Comparison of ENCODE assay signal across 14 cellular contexts in the genomic region with DNA sequence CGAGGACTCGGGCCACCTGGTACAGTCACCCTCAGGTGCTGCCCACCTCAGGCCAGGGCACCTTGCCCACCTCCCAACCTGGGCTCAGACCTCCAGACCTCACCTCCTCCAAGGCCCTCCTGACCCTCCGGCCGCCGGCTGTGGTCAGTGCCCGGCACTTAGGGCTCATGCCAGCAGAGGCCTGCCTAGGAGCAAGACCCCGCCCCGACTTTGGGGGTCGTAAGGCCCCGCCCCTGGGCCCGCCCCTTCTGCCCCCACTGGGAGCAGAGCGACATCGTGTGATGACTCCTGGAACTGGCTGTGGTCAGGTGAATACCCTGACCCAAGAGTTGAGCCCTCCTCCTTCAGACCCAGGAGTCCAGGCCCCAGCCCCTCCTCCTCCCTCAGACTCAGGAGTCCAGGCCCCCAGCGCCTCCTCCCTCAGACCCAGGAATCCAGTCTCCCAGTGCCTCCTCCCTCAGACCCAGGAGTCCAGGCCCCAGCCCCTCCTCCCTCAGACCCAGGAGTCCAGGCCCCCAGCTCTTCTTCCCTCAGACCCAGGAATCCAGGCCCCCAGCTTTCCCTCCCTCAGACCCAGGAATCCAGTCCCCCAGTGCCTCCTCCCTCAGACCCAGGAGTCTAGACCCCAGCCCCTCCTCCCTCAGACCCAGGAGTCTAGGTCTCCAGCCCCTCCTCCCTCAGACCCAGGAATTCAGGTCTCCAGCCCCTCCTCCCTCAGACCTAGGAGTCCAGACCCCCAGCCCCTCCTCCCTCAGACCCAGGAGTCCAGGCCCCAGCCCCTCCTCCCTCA. TPM values are rescaled to one million over a fixed set of nuclear protein-coding genes. Genes with fewer than 3 reads are reported as not detected.
DNase-seq lines count a peak whose midpoint lies in the region; ATAC-seq and TF ChIP-seq lines count a peak whose summit lies in the region.
"Had no signal": no experiment of that assay in that cellular context is flagged by ENCODE, and none has a peak within 500 bp of the region (broad histone marks: within the 10 kb centered on the region; RNA-seq: fewer than 3 reads in every experiment).

A gene with protein sequence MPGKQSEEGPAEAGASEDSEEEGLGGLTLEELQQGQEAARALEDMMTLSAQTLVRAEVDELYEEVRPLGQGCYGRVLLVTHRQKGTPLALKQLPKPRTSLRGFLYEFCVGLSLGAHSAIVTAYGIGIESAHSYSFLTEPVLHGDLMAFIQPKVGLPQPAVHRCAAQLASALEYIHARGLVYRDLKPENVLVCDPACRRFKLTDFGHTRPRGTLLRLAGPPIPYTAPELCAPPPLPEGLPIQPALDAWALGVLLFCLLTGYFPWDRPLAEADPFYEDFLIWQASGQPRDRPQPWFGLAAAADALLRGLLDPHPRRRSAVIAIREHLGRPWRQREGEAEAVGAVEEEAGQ (minus strand): TSS at position 183 of the 790 bp plus-strand sequence. CDS start 839 bp downstream, outside the sequence.

- DNase-seq in D341Med (ENCODE audit: low spot score) = peak; percentile 65
- no peak for DNase-seq in choroid plexus epithelial cell (ENCODE audit: low read depth)
- DNase-seq in mesothelial cell of epicardium (ENCODE audit: low spot score in 2 of 2, unreplicated experiment in 2 of 2) = no peak
- no peak for DNase-seq in stimulated activated effector memory CD8-positive, alpha-beta T cell treated with anti-CD3 and anti-CD28 coated beads, Interleukin-12 subunit alpha, Interleukin-12 subunit beta, amount 100 ng/mL, for 72 hours (ENCODE audit: low spot score in 2 of 2)
- no peak for DNase-seq in NCI-H446 treated with DMSO at 0.1 percent for 48 hours (lab: John Stamatoyannopoulos, UW)
- DNase-seq: activated gamma-delta T cell treated with Interleukin-2 at 50 U/mL for 16 hours; effector memory CD4-positive, alpha-beta T cell; occipital lobe; stimulated activated CD4-positive, alpha-beta T cell treated with anti-CD3 and anti-CD28 coated beads, Interleukin-4, amount 100 ng/mL, for 24 hours; testis had no signal

- TF ChIP-seq RAD21 in Ishikawa (IDR thresholded peaks at IDR 0.05; ENCODE audit: low read depth) = peak; percentile 48; the same call in 1 of the 2 replicates

- no peak for TF ChIP-seq EP300 in Ishikawa (IDR thresholded peaks at IDR 0.05; ENCODE audit: borderline replicate concordance)

- TF ChIP-seq CTCF in choroid plexus epithelial cell (conservative IDR thresholded peaks at IDR 0.05; ENCODE audit: low read depth, low read length) (peak; percentile 28), mesothelial cell of epicardium (IDR thresholded peaks at IDR 0.05; ENCODE audit: unreplicated experiment) (no peak)

- peaks cover 5% of the 10 kb centered on the region for H3K9me3 Mint-ChIP-seq in mesothelial cell of epicardium
- H3K9me3 Mint-ChIP-seq in stimulated activated effector memory CD8-positive, alpha-beta T cell treated with anti-CD3 and anti-CD28 coated beads, Interleukin-12 subunit alpha, Interleukin-12 subunit beta, amount 100 ng/mL, for 72 hours = no peaks in the 10 kb centered on the region

- H3K4me3 Mint-ChIP-seq in mesothelial cell of epicardium = no peak within 1 kb of the TSS
- no peak within 1 kb of the TSS for H3K4me3 Mint-ChIP-seq in stimulated activated effector memory CD8-positive, alpha-beta T cell treated with anti-CD3 and anti-CD28 coated beads, Interleukin-12 subunit alpha, Interleukin-12 subunit beta, amount 100 ng/mL, for 72 hours

- H3K36me3 Mint-ChIP-seq in mesothelial cell of epicardium = no peaks in the 10 kb centered on the region
- H3K36me3 Mint-ChIP-seq in stimulated activated effector memory CD8-positive, alpha-beta T cell treated with anti-CD3 and anti-CD28 coated beads, Interleukin-12 subunit alpha, Interleukin-12 subunit beta, amount 100 ng/mL, for 72 hours = no peaks in the 10 kb centered on the region

- peak within 1 kb of the TSS; percentile 66 for H3K27ac Mint-ChIP-seq in mesothelial cell of epicardium
- no peak within 1 kb of the TSS for H3K27ac Mint-ChIP-seq in stimulated activated effector memory CD8-positive, alpha-beta T cell treated with anti-CD3 and anti-CD28 coated beads, Interleukin-12 subunit alpha, Interleukin-12 subunit beta, amount 100 ng/mL, for 72 hours

- peaks cover 5% of the 10 kb centered on the region for H3K4me1 Mint-ChIP-seq in mesothelial cell of epicardium
- H3K4me1 Mint-ChIP-seq in stimulated activated effector memory CD8-positive, alpha-beta T cell treated with anti-CD3 and anti-CD28 coated beads, Interleukin-12 subunit alpha, Interleukin-12 subunit beta, amount 100 ng/mL, for 72 hours = no peaks in the 10 kb centered on the region

- peaks cover 5% of the 10 kb centered on the region for H3K27me3 Mint-ChIP-seq in mesothelial cell of epicardium (ENCODE audit: low read depth)

- no peak for ATAC-seq in stimulated activated effector memory CD8-positive, alpha-beta T cell treated with anti-CD3 and anti-CD28 coated beads, Interleukin-12 subunit alpha, Interleukin-12 subunit beta, amount 100 ng/mL, for 72 hours
- no peak for ATAC-seq in GM18907 (IDR thresholded peaks at IDR 0.05; ENCODE audit: unreplicated experiment)
- no peak for ATAC-seq in GM18868 (IDR thresholded peaks at IDR 0.05; ENCODE audit: unreplicated experiment)

- no peak within 1 kb of the TSS for H3K4me3 ChIP-seq in choroid plexus epithelial cell (ENCODE audit: low read depth, low read length)
- H3K4me3 ChIP-seq: GM23248, testis had no signal

TF ChIP-seq in Ishikawa, 13 proteins besides CTCF, POLR2A, EP300 and RAD21:
- TF ChIP-seq TCF12 (IDR thresholded peaks at IDR 0.05; ENCODE audit: low read depth) (no peak), CREB1 (IDR thresholded peaks at IDR 0.05; ENCODE audit: low read depth) (no peak), FOXM1 (IDR thresholded peaks at IDR 0.05; ENCODE audit: borderline replicate concordance, low read depth) (no peak), TEAD4 (IDR thresholded peaks at IDR 0.05) (no peak), EGR1 (IDR thresholded peaks at IDR 0.05) (no peak), CEBPB (IDR thresholded peaks at IDR 0.05) (no peak), YY1 (IDR thresholded peaks at IDR 0.05; ENCODE audit: low read depth) (no peak), TAF1 (IDR thresholded peaks at IDR 0.05; ENCODE audit: low read depth) (no peak)
- TF ChIP-seq, protein P1, sequence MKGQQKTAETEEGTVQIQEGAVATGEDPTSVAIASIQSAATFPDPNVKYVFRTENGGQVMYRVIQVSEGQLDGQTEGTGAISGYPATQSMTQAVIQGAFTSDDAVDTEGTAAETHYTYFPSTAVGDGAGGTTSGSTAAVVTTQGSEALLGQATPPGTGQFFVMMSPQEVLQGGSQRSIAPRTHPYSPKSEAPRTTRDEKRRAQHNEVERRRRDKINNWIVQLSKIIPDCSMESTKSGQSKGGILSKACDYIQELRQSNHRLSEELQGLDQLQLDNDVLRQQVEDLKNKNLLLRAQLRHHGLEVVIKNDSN (IDR thresholded peaks at IDR 0.05) = no peak
- TF ChIP-seq, protein P2, sequence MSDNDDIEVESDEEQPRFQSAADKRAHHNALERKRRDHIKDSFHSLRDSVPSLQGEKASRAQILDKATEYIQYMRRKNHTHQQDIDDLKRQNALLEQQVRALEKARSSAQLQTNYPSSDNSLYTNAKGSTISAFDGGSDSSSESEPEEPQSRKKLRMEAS (IDR thresholded peaks at IDR 0.05) = no peak
TF ChIP-seq in Ishikawa: peak in this region for 0.

RNA-seq across cellular contexts. Expression of the gene that starts here (rescaled TPM):
- total RNA-seq in mesothelial cell of epicardium = 0.33 to 0.97 TPM (median 0.56 TPM) in 3 replicates
- total RNA-seq: GM23248, occipital lobe had no signal
